Comparison of ENCODE assay signal across 22 cellular contexts in the genomic region with DNA sequence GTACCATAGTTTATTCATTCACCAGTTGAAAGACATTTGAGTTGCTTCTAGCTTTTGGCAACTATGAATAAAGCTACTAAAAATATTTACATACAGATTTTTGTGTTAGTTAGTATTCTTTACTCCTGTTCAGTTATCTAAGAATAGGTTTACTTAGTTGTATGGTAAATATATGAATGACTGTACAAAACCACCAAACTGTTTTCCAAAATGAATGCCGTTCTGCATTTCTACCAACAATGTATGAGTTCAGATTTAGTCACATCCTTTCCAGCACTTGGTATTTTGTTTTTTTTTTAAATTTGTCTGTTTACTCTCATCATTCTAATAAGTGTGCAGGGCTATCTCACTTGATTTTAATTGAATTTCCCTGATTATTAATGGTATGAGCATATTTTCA.
"Had no signal": no experiment of that assay in that cellular context is flagged by ENCODE, and none has a peak within 500 bp of the region (broad histone marks: within the 10 kb centered on the region; RNA-seq: fewer than 3 reads in every experiment).

No MANE protein-coding gene starts in this region.

- H3K4me1 ChIP-seq: SJCRH30 had no signal

- H3K36me3 ChIP-seq: Peyer's patch, SJCRH30 had no signal

- H3K27ac ChIP-seq: PC-9, Peyer's patch, SJCRH30 had no signal

- DNase-seq: KBM-7, MV-4-11, NCI-H1048, NCI-H1105, NCI-H1417 treated with DMSO at 0.1 percent for 48 hours, NCI-H146, NCI-H1694 treated with DMSO at 0.1 percent for 48 hours, NCI-H1930, NCI-H2081 treated with DMSO at 0.1 percent for 48 hours, NCI-H2171, NCI-H226, NCI-H446, NCI-H510A, NCI-H524 treated with DMSO at 0.1 percent for 48 hours, NCI-H69, NCI-H774, PC-9, Peyer's patch, SHP77 treated with DMSO at 0.1 percent for 48 hours, SJCRH30 had no signal

- H3K4me3 ChIP-seq: PC-9, Peyer's patch, SJCRH30 had no signal

- H2AFZ ChIP-seq: PC-9 had no signal

- ATAC-seq: Right ventricle myocardium inferior, SK-N-SH treated with all-trans-retinoic acid at 6 μM for 48 hours had no signal

- H3K4me2 ChIP-seq: PC-9 had no signal

- H3K9me3 ChIP-seq: SJCRH30 had no signal

- H3K27me3 ChIP-seq: Peyer's patch, SJCRH30 had no signal
